In genomic region chr9:76610009-76610352, GRCh38 we compare ENCODE assay signal across 1 cellular context.
TF ChIP-seq lines count a peak whose summit lies in the region.

No MANE protein-coding gene starts in this region.

TF ChIP-seq in SK-N-SH treated with all-trans-retinoic acid at 6 μM for 48 hours, 23 proteins besides CTCF, POLR2A, EP300 and RAD21 (continued from another document):
- TF ChIP-seq PATZ1 (CRISPR knock-in tag; IDR thresholded peaks at IDR 0.05; ENCODE audit: borderline replicate concordance) = no peak
- no peak for TF ChIP-seq CSDC2 (CRISPR knock-in tag; IDR thresholded peaks at IDR 0.05)
- no peak for TF ChIP-seq PPARA (CRISPR knock-in tag; IDR thresholded peaks at IDR 0.05; ENCODE audit: borderline replicate concordance)
- no peak for TF ChIP-seq ZFP30 (CRISPR knock-in tag; IDR thresholded peaks at IDR 0.05)
- no peak for TF ChIP-seq CREB5 (CRISPR knock-in tag; IDR thresholded peaks at IDR 0.05; ENCODE audit: low read depth)
- TF ChIP-seq RARB (CRISPR knock-in tag; IDR thresholded peaks at IDR 0.05) = no peak
- TF ChIP-seq POU6F1 (CRISPR knock-in tag; IDR thresholded peaks at IDR 0.05; ENCODE audit: borderline replicate concordance, low read depth) = no peak
- no peak for TF ChIP-seq ESRRG (CRISPR knock-in tag; IDR thresholded peaks at IDR 0.05)
- no peak for TF ChIP-seq ISL1 (CRISPR knock-in tag; IDR thresholded peaks at IDR 0.05)
- no peak for TF ChIP-seq TSHZ2 (CRISPR knock-in tag; IDR thresholded peaks at IDR 0.05)
